ENCODE assay signal across 20 cellular contexts in genomic region chr2:62743506-62743905, GRCh38.
"Had no signal": no experiment of that assay in that cellular context is flagged by ENCODE, and none has a peak within 500 bp of the region (broad histone marks: within the 10 kb centered on the region; RNA-seq: fewer than 3 reads in every experiment).

No MANE protein-coding gene starts in this region.

- H3K27ac ChIP-seq: left lung, neutrophil, right atrium auricular region, skin epidermis, vagina had no signal

- H3K4me3 ChIP-seq: left lung, mucosa of descending colon, right atrium auricular region, skin epidermis, tibial nerve, vagina had no signal

- H3K9me3 Mint-ChIP-seq: activated CD4-positive, alpha-beta T cell treated with anti-CD3 and anti-CD28 coated beads, Interleukin-2, amount 10 ng/mL, durations not matched to agents 24 days and 14 days; activated naive CD4-positive, alpha-beta T cell treated with anti-CD3 and anti-CD28 coated beads, Interleukin-2, amount 50 U/mL, for 72 hours; activated T-cell treated with anti-CD3 and anti-CD28 coated beads, Interleukin-2, amount 50 U/mL, for 72 hours had no signal

- H3K27ac Mint-ChIP-seq: activated CD4-positive, alpha-beta T cell treated with anti-CD3 and anti-CD28 coated beads, Interleukin-2, amount 10 ng/mL, durations not matched to agents 24 days and 14 days; activated CD8-positive, alpha-beta T cell treated with anti-CD3 and anti-CD28 coated beads, Interleukin-2, amount 10 ng/mL, durations not matched to agents 7 days and 5 days; activated naive CD4-positive, alpha-beta T cell treated with anti-CD3 and anti-CD28 coated beads, Interleukin-2, amount 50 U/mL, for 72 hours; activated T-cell treated with anti-CD3 and anti-CD28 coated beads, Interleukin-2, amount 50 U/mL, for 72 hours; naive thymus-derived CD4-positive, alpha-beta T cell had no signal

- DNase-seq: activated CD4-positive, alpha-beta T cell treated with anti-CD3 and anti-CD28 coated beads, Interleukin-2, amount 10 ng/mL, durations not matched to agents 24 days and 14 days; activated CD4-positive, CD25-positive, alpha-beta regulatory T cell; activated CD8-positive, alpha-beta memory T cell treated with anti-CD3 and anti-CD28 coated beads, Interleukin-2, amount 50 U/mL, for 4 hours; activated CD8-positive, alpha-beta T cell treated with anti-CD3 and anti-CD28 coated beads, Interleukin-2, amount 10 ng/mL, durations not matched to agents 7 days and 5 days; activated gamma-delta T cell; activated T-cell treated with anti-CD3 and anti-CD28 coated beads, Interleukin-2, amount 50 U/mL, for 72 hours; amniotic stem cell; left lung; mucosa of descending colon; naive thymus-derived CD4-positive, alpha-beta T cell; stimulated activated CD4-positive, alpha-beta T cell treated with anti-CD3 and anti-CD28 coated beads, Interleukin-15, amount 100 ng/mL, for 24 hours; stimulated activated CD4-positive, alpha-beta T cell treated with anti-CD3 and anti-CD28 coated beads, Interleukin-4, amount 100 ng/mL, for 24 hours; stimulated activated naive CD4-positive, alpha-beta T cell; T-helper 2 cell had no signal

- H3K9me3 ChIP-seq: left lung, mucosa of descending colon, neutrophil, right atrium auricular region, tibial nerve, vagina had no signal

- H3K27me3 ChIP-seq: left lung, neutrophil, right atrium auricular region, tibial nerve, vagina had no signal

- H3K4me1 ChIP-seq: left lung had no signal

- ATAC-seq: activated CD8-positive, alpha-beta T cell treated with anti-CD3 and anti-CD28 coated beads, Interleukin-2, amount 10 ng/mL, durations not matched to agents 7 days and 5 days; activated naive CD4-positive, alpha-beta T cell treated with anti-CD3 and anti-CD28 coated beads, Interleukin-2, amount 50 U/mL, for 72 hours; activated T-cell treated with anti-CD3 and anti-CD28 coated beads, Interleukin-2, amount 50 U/mL, for 72 hours; left lung; mucosa of descending colon; naive thymus-derived CD4-positive, alpha-beta T cell had no signal

- H3K27me3 Mint-ChIP-seq: activated CD4-positive, alpha-beta T cell treated with anti-CD3 and anti-CD28 coated beads, Interleukin-2, amount 10 ng/mL, durations not matched to agents 24 days and 14 days; naive thymus-derived CD4-positive, alpha-beta T cell had no signal

- H3K36me3 ChIP-seq: left lung, neutrophil, right atrium auricular region, vagina had no signal

- H3K4me3 Mint-ChIP-seq: activated CD4-positive, alpha-beta T cell treated with anti-CD3 and anti-CD28 coated beads, Interleukin-2, amount 10 ng/mL, durations not matched to agents 24 days and 14 days; activated CD8-positive, alpha-beta T cell treated with anti-CD3 and anti-CD28 coated beads, Interleukin-2, amount 10 ng/mL, durations not matched to agents 7 days and 5 days; activated T-cell treated with anti-CD3 and anti-CD28 coated beads, Interleukin-2, amount 50 U/mL, for 72 hours; naive thymus-derived CD4-positive, alpha-beta T cell had no signal
